15 cellular contexts compared by ENCODE assay signal in the genomic region with DNA sequence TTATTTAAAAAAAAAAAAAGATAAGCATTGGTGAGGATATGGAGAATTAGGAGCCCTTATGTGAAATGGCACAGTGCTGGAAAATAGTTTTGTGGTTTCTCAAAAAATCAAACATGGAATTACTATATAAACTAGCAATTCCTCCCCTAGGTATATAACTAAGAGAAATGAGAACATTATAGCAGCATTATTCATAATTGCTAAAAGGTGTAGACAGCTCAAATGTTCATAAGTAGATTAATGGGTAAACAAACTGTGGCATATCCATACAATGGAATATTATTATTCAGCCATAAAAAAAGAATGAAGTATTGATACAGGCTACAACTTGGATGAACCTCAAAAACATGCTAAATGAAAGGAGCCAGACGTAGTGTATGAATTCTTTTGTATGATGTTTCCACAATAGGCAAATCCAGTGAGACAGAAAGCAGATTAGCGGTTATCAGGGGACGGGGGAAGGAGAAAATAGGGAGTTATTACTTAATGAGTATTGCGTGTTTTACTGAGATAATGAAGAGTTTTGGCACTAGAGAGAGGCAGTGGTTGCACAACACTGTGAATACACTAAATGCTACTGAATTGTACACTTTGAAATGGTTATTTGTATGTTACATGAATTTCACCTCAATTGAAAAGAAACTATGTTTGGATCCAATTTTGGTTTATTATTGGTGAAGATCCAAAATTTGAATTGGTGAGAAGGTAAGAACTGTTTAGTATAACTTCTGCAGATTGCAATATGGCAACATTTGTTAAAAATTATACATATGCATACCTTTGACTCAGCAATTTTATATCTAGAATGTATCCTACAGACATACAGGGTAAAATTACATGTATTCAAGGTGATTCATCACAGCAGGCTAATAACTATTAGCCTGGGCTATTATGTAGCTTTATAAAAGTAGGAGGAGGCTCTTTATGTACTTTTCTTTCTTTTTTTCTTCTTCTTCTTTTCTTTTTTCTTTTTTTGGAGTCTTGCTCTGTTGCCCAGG.
DNase-seq lines count a peak whose midpoint lies in the region; ATAC-seq and TF ChIP-seq lines count a peak whose summit lies in the region.
"Had no signal": no experiment of that assay in that cellular context is flagged by ENCODE, and none has a peak within 500 bp of the region (broad histone marks: within the 10 kb centered on the region; RNA-seq: fewer than 3 reads in every experiment).

No MANE protein-coding gene starts in this region.

- peak; percentile 13 for DNase-seq in NOMO-1 treated with DMSO at 0.1 percent for 48 hours (lab: John Stamatoyannopoulos, UW; ENCODE audit: unreplicated experiment)
- no peak for DNase-seq in NOMO-1 (lab: John Stamatoyannopoulos, UW; ENCODE audit: unreplicated experiment in 2 of 2)
- peak; percentile 92 for DNase-seq in fibroblast of pulmonary artery (ENCODE audit: low read depth)
- DNase-seq in progenitor cell of endocrine pancreas (ENCODE audit: low spot score, unreplicated experiment), result no peak
- DNase-seq: activated effector memory CD4-positive, alpha-beta T cell treated with anti-CD3 and anti-CD28 coated beads, Interleukin-2, amount 50 U/mL, for 16 hours; NCI-H146; NCI-H526 treated with DMSO at 0.1 percent for 48 hours; occipital lobe; SJCRH30; spleen; stomach had no signal

- ATAC-seq in SK-N-SH treated with all-trans-retinoic acid at 6 μM for 48 hours, result peak; percentile 52
- ATAC-seq in esophagus mucosa, result no peak
- no peak for ATAC-seq in HG03280 (IDR thresholded peaks at IDR 0.05; ENCODE audit: unreplicated experiment)
- ATAC-seq in HG02870 (IDR thresholded peaks at IDR 0.05; ENCODE audit: unreplicated experiment), result no peak

- H3K4me3 Mint-ChIP-seq in progenitor cell of endocrine pancreas (ENCODE audit: low read depth), result no peak overlapping the region

- TF ChIP-seq CTCF in fibroblast of pulmonary artery (IDR thresholded peaks at IDR 0.05; ENCODE audit: low read length, missing control alignments) (no peak), progenitor cell of endocrine pancreas (IDR thresholded peaks at IDR 0.05; ENCODE audit: unreplicated experiment) (no peak)

- H3K27ac Mint-ChIP-seq in progenitor cell of endocrine pancreas, result peak overlapping the region; percentile 81

- no peaks in the 10 kb centered on the region for H3K9me3 Mint-ChIP-seq in progenitor cell of endocrine pancreas (ENCODE audit: low read depth)

- H3K4me1 Mint-ChIP-seq in progenitor cell of endocrine pancreas (ENCODE audit: low read depth), result no peaks in the 10 kb centered on the region

- no peaks in the 10 kb centered on the region for H3K27me3 Mint-ChIP-seq in progenitor cell of endocrine pancreas

- H3K36me3 Mint-ChIP-seq in progenitor cell of endocrine pancreas (ENCODE audit: insufficient read depth), result peaks cover 15% of the 10 kb centered on the region

- H3K4me3 ChIP-seq in fibroblast of pulmonary artery (replicated peaks; ENCODE audit: low read depth, low read length), result peak overlapping the region; percentile 7
- H3K4me3 ChIP-seq: SJCRH30, spleen, stomach had no signal

TF ChIP-seq in SK-N-SH treated with all-trans-retinoic acid at 6 μM for 48 hours, 23 proteins besides CTCF, POLR2A, EP300 and RAD21:
- TF ChIP-seq ZNF8 (CRISPR knock-in tag; IDR thresholded peaks at IDR 0.05) (peak; percentile 75; the same call in 1 of the 2 replicates), TCF4 (CRISPR knock-in tag; IDR thresholded peaks at IDR 0.05; ENCODE audit: borderline replicate concordance) (no peak), ISL1 (CRISPR knock-in tag; IDR thresholded peaks at IDR 0.05) (peak; percentile 57)

Comparison
In these comparisons a context has a peak if more than half of its experiments do, and no peak if none do; other contexts are left out.
1. DNase-seq: peak in NOMO-1 treated with DMSO at 0.1 percent for 48 hours (single experiment) and fibroblast of pulmonary artery (single experiment); none in NOMO-1 (0 of 2) and progenitor cell of endocrine pancreas (single experiment).